Comparison of ENCODE assay signal across 1 cellular context in the genomic region with DNA sequence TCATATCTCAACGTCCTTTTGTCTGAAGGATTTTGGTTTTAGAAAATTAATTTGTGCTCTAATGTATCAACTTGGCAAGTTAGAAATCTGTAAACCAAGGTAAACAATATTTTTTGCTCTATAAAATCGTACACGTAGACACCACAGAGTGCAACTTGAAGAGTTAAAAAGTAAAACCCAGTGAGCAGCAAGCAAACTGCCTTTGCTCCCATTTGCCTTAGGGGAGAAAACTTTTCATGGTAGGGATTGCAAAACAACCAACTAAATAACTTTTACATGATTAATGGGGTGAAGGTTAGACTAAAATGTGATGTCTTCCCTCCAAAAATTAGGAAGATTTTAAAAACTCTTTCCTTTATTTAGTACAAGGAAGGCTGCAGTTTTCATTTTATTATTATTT.
TF ChIP-seq lines count a peak whose summit lies in the region.

No MANE protein-coding gene starts in this region.

TF ChIP-seq in H1, 55 proteins besides CTCF, POLR2A, EP300 and RAD21:
- no peak for TF ChIP-seq SRF (IDR thresholded peaks at IDR 0.05; ENCODE audit: low read depth, low read length)
- TF ChIP-seq SP1 (IDR thresholded peaks at IDR 0.05; ENCODE audit: low read depth, low read length): no peak
- TF ChIP-seq SIRT6 (IDR thresholded peaks at IDR 0.05; ENCODE audit: low read length): no peak
- no peak for TF ChIP-seq TAF7 (optimal IDR thresholded peaks at IDR 0.05; ENCODE audit: borderline replicate concordance, low read depth, low read length)
- no peak for TF ChIP-seq NANOG (IDR thresholded peaks at IDR 0.05; ENCODE audit: insufficient read depth, low read depth, low read length, poor library complexity, severe bottlenecking)
- no peak for TF ChIP-seq MAX (IDR thresholded peaks at IDR 0.05)
- no peak for TF ChIP-seq JUND (IDR thresholded peaks at IDR 0.05; ENCODE audit: low read length)
- TF ChIP-seq MAFK (IDR thresholded peaks at IDR 0.05; ENCODE audit: low read depth, low read length): no peak
- TF ChIP-seq EGR1 (IDR thresholded peaks at IDR 0.05; ENCODE audit: borderline replicate concordance, low read depth, low read length): no peak
- no peak for TF ChIP-seq SP2 (IDR thresholded peaks at IDR 0.05; ENCODE audit: low read length)
- no peak for TF ChIP-seq KDM1A (IDR thresholded peaks at IDR 0.05; ENCODE audit: borderline replicate concordance, low read length)
- TF ChIP-seq BRCA1 (IDR thresholded peaks at IDR 0.05; ENCODE audit: low read depth, low read length): no peak
- no peak for TF ChIP-seq CEBPB (IDR thresholded peaks at IDR 0.05; ENCODE audit: low read depth, low read length)
- TF ChIP-seq TAF1 (IDR thresholded peaks at IDR 0.05; ENCODE audit: low read depth, low read length): no peak
- TF ChIP-seq TEAD4 (IDR thresholded peaks at IDR 0.05; ENCODE audit: low read depth, low read length): no peak
- no peak for TF ChIP-seq KDM4A (IDR thresholded peaks at IDR 0.05; ENCODE audit: low read depth, low read length, severe bottlenecking)
- TF ChIP-seq, protein P1, sequence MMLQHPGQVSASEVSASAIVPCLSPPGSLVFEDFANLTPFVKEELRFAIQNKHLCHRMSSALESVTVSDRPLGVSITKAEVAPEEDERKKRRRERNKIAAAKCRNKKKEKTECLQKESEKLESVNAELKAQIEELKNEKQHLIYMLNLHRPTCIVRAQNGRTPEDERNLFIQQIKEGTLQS (IDR thresholded peaks at IDR 0.05; ENCODE audit: insufficient read depth, low read depth, low read length): no peak
- TF ChIP-seq, protein P2, sequence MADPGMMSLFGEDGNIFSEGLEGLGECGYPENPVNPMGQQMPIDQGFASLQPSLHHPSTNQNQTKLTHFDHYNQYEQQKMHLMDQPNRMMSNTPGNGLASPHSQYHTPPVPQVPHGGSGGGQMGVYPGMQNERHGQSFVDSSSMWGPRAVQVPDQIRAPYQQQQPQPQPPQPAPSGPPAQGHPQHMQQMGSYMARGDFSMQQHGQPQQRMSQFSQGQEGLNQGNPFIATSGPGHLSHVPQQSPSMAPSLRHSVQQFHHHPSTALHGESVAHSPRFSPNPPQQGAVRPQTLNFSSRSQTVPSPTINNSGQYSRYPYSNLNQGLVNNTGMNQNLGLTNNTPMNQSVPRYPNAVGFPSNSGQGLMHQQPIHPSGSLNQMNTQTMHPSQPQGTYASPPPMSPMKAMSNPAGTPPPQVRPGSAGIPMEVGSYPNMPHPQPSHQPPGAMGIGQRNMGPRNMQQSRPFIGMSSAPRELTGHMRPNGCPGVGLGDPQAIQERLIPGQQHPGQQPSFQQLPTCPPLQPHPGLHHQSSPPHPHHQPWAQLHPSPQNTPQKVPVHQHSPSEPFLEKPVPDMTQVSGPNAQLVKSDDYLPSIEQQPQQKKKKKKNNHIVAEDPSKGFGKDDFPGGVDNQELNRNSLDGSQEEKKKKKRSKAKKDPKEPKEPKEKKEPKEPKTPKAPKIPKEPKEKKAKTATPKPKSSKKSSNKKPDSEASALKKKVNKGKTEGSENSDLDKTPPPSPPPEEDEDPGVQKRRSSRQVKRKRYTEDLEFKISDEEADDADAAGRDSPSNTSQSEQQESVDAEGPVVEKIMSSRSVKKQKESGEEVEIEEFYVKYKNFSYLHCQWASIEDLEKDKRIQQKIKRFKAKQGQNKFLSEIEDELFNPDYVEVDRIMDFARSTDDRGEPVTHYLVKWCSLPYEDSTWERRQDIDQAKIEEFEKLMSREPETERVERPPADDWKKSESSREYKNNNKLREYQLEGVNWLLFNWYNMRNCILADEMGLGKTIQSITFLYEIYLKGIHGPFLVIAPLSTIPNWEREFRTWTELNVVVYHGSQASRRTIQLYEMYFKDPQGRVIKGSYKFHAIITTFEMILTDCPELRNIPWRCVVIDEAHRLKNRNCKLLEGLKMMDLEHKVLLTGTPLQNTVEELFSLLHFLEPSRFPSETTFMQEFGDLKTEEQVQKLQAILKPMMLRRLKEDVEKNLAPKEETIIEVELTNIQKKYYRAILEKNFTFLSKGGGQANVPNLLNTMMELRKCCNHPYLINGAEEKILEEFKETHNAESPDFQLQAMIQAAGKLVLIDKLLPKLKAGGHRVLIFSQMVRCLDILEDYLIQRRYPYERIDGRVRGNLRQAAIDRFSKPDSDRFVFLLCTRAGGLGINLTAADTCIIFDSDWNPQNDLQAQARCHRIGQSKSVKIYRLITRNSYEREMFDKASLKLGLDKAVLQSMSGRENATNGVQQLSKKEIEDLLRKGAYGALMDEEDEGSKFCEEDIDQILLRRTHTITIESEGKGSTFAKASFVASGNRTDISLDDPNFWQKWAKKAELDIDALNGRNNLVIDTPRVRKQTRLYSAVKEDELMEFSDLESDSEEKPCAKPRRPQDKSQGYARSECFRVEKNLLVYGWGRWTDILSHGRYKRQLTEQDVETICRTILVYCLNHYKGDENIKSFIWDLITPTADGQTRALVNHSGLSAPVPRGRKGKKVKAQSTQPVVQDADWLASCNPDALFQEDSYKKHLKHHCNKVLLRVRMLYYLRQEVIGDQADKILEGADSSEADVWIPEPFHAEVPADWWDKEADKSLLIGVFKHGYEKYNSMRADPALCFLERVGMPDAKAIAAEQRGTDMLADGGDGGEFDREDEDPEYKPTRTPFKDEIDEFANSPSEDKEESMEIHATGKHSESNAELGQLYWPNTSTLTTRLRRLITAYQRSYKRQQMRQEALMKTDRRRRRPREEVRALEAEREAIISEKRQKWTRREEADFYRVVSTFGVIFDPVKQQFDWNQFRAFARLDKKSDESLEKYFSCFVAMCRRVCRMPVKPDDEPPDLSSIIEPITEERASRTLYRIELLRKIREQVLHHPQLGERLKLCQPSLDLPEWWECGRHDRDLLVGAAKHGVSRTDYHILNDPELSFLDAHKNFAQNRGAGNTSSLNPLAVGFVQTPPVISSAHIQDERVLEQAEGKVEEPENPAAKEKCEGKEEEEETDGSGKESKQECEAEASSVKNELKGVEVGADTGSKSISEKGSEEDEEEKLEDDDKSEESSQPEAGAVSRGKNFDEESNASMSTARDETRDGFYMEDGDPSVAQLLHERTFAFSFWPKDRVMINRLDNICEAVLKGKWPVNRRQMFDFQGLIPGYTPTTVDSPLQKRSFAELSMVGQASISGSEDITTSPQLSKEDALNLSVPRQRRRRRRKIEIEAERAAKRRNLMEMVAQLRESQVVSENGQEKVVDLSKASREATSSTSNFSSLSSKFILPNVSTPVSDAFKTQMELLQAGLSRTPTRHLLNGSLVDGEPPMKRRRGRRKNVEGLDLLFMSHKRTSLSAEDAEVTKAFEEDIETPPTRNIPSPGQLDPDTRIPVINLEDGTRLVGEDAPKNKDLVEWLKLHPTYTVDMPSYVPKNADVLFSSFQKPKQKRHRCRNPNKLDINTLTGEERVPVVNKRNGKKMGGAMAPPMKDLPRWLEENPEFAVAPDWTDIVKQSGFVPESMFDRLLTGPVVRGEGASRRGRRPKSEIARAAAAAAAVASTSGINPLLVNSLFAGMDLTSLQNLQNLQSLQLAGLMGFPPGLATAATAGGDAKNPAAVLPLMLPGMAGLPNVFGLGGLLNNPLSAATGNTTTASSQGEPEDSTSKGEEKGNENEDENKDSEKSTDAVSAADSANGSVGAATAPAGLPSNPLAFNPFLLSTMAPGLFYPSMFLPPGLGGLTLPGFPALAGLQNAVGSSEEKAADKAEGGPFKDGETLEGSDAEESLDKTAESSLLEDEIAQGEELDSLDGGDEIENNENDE (IDR thresholded peaks at IDR 0.05; ENCODE audit: insufficient replicate concordance, low read length): no peak
- no peak for TF ChIP-seq HDAC2 (IDR thresholded peaks at IDR 0.05; ENCODE audit: borderline replicate concordance in 1 of 2, low read depth in 2 of 2, low read length in 2 of 2)
